ENCODE assay signal across 16 cellular contexts in the genomic region with DNA sequence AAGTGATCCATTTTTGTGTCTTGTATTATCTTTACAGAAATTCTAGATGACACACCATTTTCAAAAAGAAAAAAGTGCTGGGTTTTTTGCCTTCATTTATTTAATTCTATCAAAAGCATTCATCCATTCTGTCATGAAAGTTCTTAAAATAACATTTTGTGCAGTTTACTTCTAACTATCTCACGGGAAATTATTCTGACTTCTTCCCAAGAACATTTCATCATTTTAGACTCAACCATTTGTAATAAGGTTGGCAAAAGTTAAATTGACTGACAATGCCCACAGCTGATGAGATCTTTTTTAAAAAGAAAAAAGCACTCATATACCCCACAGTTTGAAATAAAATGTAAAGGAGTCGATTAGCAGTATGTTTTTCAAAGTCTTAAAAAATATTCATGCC.
DNase-seq lines count a peak whose midpoint lies in the region; ATAC-seq and TF ChIP-seq lines count a peak whose summit lies in the region.
"Had no signal": no experiment of that assay in that cellular context is flagged by ENCODE, and none has a peak within 500 bp of the region (broad histone marks: within the 10 kb centered on the region; RNA-seq: fewer than 3 reads in every experiment).

No MANE protein-coding gene starts in this region.

- peaks cover 12% of the 10 kb centered on the region for H3K4me1 Mint-ChIP-seq in osteocyte (ENCODE audit: unreplicated experiment)

- TF ChIP-seq CTCF in fibroblast of mammary gland (conservative IDR thresholded peaks at IDR 0.05; ENCODE audit: control insufficient read depth, insufficient read depth, low read depth, low read length) = no peak
- no peak for TF ChIP-seq CTCF in osteocyte (IDR thresholded peaks at IDR 0.05)
- no peak for TF ChIP-seq CTCF in thoracic aorta (IDR thresholded peaks at IDR 0.05)

- H3K27me3 ChIP-seq in right cardiac atrium (ENCODE audit: control insufficient read depth, insufficient read depth) = no peaks in the 10 kb centered on the region
- no peaks in the 10 kb centered on the region for H3K27me3 ChIP-seq in thoracic aorta (replicated peaks; ENCODE audit: insufficient read depth)
- H3K27me3 ChIP-seq: BLaER1 had no signal

- H3K27me3 Mint-ChIP-seq in osteocyte (ENCODE audit: unreplicated experiment) = no peaks in the 10 kb centered on the region

- H3K9me3 ChIP-seq in right cardiac atrium (ENCODE audit: control insufficient read depth, low read length) (no peaks in the 10 kb centered on the region), thoracic aorta (no peaks in the 10 kb centered on the region)
- H3K9me3 ChIP-seq: BLaER1 had no signal

- ATAC-seq in left cardiac atrium (peak; percentile 41 to 53), right cardiac atrium (no peak), thoracic aorta (ENCODE audit: insufficient number of reproducible peaks, low FRiP score, low read depth) (peak; percentile 50), GM18870 (IDR thresholded peaks at IDR 0.05; ENCODE audit: unreplicated experiment) (no peak)
- ATAC-seq: CD8-positive, alpha-beta T cell; K562; Panc1 had no signal

- H3K36me3 ChIP-seq in thoracic aorta = no peaks in the 10 kb centered on the region
- H3K36me3 ChIP-seq: BLaER1 had no signal

- peaks cover 9% of the 10 kb centered on the region for H3K9me3 Mint-ChIP-seq in osteocyte (ENCODE audit: unreplicated experiment)

- no peak for DNase-seq in left cardiac atrium
- DNase-seq in right cardiac atrium = no peak
- DNase-seq in fibroblast of mammary gland (ENCODE audit: low read depth) = peak; percentile 27
- DNase-seq in osteocyte (ENCODE audit: extremely low spot score, unreplicated experiment) = no peak
- DNase-seq in thoracic aorta (ENCODE audit: low spot score) = no peak
- DNase-seq in SHP77 treated with DMSO at 0.1 percent for 48 hours (lab: John Stamatoyannopoulos, UW) = no peak
- no peak for DNase-seq in amniotic stem cell (lab: John Stamatoyannopoulos, UW)
- DNase-seq: Calu3; CD8-positive, alpha-beta T cell; EL; NCI-H1105; NCI-H2081 had no signal

- H3K36me3 Mint-ChIP-seq in osteocyte (ENCODE audit: unreplicated experiment) = peaks cover 7% of the 10 kb centered on the region
- H3K36me3 Mint-ChIP-seq: CD8-positive, alpha-beta T cell had no signal

- 57% methylated on average over 2 of the region's 2 CpGs for WGBS in right cardiac atrium

- H3K4me3 ChIP-seq in right cardiac atrium (ENCODE audit: low read length) (no peak overlapping the region), fibroblast of mammary gland (ENCODE audit: control insufficient read depth, low read depth, low read length) (no peak overlapping the region), thoracic aorta (no peak overlapping the region)
- H3K4me3 ChIP-seq: BLaER1, K562 had no signal

- H3K27ac ChIP-seq in right cardiac atrium (ENCODE audit: low read length) = no peak overlapping the region
- H3K27ac ChIP-seq in thoracic aorta = peak overlapping the region in 1 of 2 donors; percentile 9
- H3K27ac ChIP-seq: BLaER1 had no signal

- H3K4me1 ChIP-seq in right cardiac atrium (ENCODE audit: control insufficient read depth, insufficient read depth, low read length) = no peaks in the 10 kb centered on the region
- peaks cover 14 to 16% of the 10 kb centered on the region in 2 donors for H3K4me1 ChIP-seq in thoracic aorta (ENCODE audit: control insufficient read depth in 1 of 2, low read depth in 2 of 2)
- H3K4me1 ChIP-seq: BLaER1 had no signal

- peak overlapping the region; percentile 80 for H3K27ac Mint-ChIP-seq in osteocyte (ENCODE audit: unreplicated experiment)
- H3K27ac Mint-ChIP-seq: CD8-positive, alpha-beta T cell had no signal

- no peak overlapping the region for H3K4me3 Mint-ChIP-seq in osteocyte (ENCODE audit: unreplicated experiment)
- H3K4me3 Mint-ChIP-seq: CD8-positive, alpha-beta T cell had no signal

- intact Hi-C loops in left cardiac atrium (cut with DNase I) = no loop called here
- intact Hi-C loops in right cardiac atrium (cut with DNase I) = no loop called here

Comparison
In these comparisons a context has a peak if more than half of its experiments do, and no peak if none do; other contexts are left out.
1. ATAC-seq: peak in left cardiac atrium (2 of 2) and thoracic aorta (single experiment); none in right cardiac atrium (0 of 2) and GM18870 (single experiment).